9 cellular contexts compared by ENCODE assay signal in genomic region chr4:128285085-128286023, GRCh38. TPM values are rescaled to one million over a fixed set of nuclear protein-coding genes. Genes with fewer than 3 reads are reported as not detected.
DNase-seq lines count a peak whose midpoint lies in the region; ATAC-seq and TF ChIP-seq lines count a peak whose summit lies in the region.
"Had no signal": no experiment of that assay in that cellular context is flagged by ENCODE, and none has a peak within 500 bp of the region (broad histone marks: within the 10 kb centered on the region; RNA-seq: fewer than 3 reads in every experiment).

No MANE protein-coding gene starts in this region.

- peaks cover 27 to 47% (median 42%) of the 10 kb centered on the region in 3 donors for H3K4me1 Mint-ChIP-seq in naive B cell

- no peaks in the 10 kb centered on the region for H3K36me3 ChIP-seq in KMS-11 (ENCODE audit: insufficient read depth)
- H3K36me3 ChIP-seq: upper lobe of left lung had no signal

- H3K4me3 ChIP-seq in KMS-11 (IDR thresholded peaks at IDR 0.05; ENCODE audit: insufficient read depth, low read depth, low read length) (no peak overlapping the region), cardiac fibroblast (replicated peaks in 1 of 2; ENCODE audit: low read depth in 2 of 2, low read length in 2 of 2) (peak overlapping the region; percentile 78 to 88)

- H2AFZ ChIP-seq in KMS-11 (ENCODE audit: low read depth): no peak overlapping the region

- no peak overlapping the region for H3K9ac ChIP-seq in KMS-11

- H3K4me3 Mint-ChIP-seq in naive B cell: peak overlapping the region in 6 of 8 donors; percentile 16 to 94 (median 30)

- no peak for TF ChIP-seq CTCF in C4-2B (conservative IDR thresholded peaks at IDR 0.05)
- TF ChIP-seq CTCF in KMS-11 (conservative IDR thresholded peaks at IDR 0.05; ENCODE audit: low read depth, low read length): no peak
- no peak for TF ChIP-seq CTCF in cardiac fibroblast (IDR thresholded peaks at IDR 0.05; ENCODE audit: low read depth, low read length)
- no peak for TF ChIP-seq CTCF in GM20000 (IDR thresholded peaks at IDR 0.05; ENCODE audit: extremely low read depth, missing control alignments)

- no peaks in the 10 kb centered on the region for H4K20me1 ChIP-seq in KMS-11 (ENCODE audit: insufficient read depth)

- no peaks in the 10 kb centered on the region for H3K27me3 Mint-ChIP-seq in naive B cell

- peak overlapping the region in 3 of 6 donors; percentile 36 to 88 (median 72) for H3K27ac Mint-ChIP-seq in naive B cell

- ATAC-seq in naive B cell (ENCODE audit: low read depth in 2 of 2) (no peak), left lobe of liver (no peak)

- H3K79me2 ChIP-seq in KMS-11 (ENCODE audit: insufficient read depth, low read depth): peaks cover 44% of the 10 kb centered on the region

- peak overlapping the region; percentile 61 for H3K27ac ChIP-seq in C4-2B
- H3K27ac ChIP-seq in KMS-11: no peak overlapping the region; the same call in 1 of the 2 replicates

- DNase-seq in cardiac fibroblast (ENCODE audit: low read depth in 2 of 2): peak; percentile 47 to 54
- no peak for DNase-seq in naive B cell
- DNase-seq in GM20000 (ENCODE audit: low spot score): no peak
- DNase-seq in left lobe of liver (ENCODE audit: low spot score): no peak
- no peak for DNase-seq in GM19240 (ENCODE audit: insufficient read length, low spot score)
- DNase-seq in NCI-H1930 (lab: John Stamatoyannopoulos, UW): no peak

- no peaks in the 10 kb centered on the region for H3K9me3 Mint-ChIP-seq in naive B cell

- H3K36me3 Mint-ChIP-seq in naive B cell: no peaks in the 10 kb centered on the region

- H3K4me2 ChIP-seq in KMS-11: peak overlapping the region; percentile 78

- peaks cover 25% of the 10 kb centered on the region for H3K4me1 ChIP-seq in KMS-11 (ENCODE audit: low read depth, poor library complexity, severe bottlenecking)

- H3K27me3 ChIP-seq in KMS-11 (ENCODE audit: insufficient read depth, low read depth): no peaks in the 10 kb centered on the region
- H3K27me3 ChIP-seq: upper lobe of left lung had no signal

RNA-seq across cellular contexts. Expression of gene PGRMC2, which starts 2.3 kb away (rescaled TPM):
- 10 to 100 TPM in 5 of 6 donors, 1 to 10 TPM in 1; 8.8 to 20.4 (median 13.6) TPM for polyA plus RNA-seq in naive B cell (ENCODE audit: low read depth in 6 of 6)
- 60.9 TPM for total RNA-seq in left lobe of liver

Comparison
In these comparisons a context has a peak if more than half of its experiments do, and no peak if none do; other contexts are left out.
1. DNase-seq: peak in cardiac fibroblast (2 of 2); none in naive B cell (single experiment), GM20000 (single experiment), left lobe of liver (single experiment), GM19240 (single experiment) and NCI-H1930 (0 of 2).